Comparison of ENCODE assay signal across 1 cellular context in the genomic region with DNA sequence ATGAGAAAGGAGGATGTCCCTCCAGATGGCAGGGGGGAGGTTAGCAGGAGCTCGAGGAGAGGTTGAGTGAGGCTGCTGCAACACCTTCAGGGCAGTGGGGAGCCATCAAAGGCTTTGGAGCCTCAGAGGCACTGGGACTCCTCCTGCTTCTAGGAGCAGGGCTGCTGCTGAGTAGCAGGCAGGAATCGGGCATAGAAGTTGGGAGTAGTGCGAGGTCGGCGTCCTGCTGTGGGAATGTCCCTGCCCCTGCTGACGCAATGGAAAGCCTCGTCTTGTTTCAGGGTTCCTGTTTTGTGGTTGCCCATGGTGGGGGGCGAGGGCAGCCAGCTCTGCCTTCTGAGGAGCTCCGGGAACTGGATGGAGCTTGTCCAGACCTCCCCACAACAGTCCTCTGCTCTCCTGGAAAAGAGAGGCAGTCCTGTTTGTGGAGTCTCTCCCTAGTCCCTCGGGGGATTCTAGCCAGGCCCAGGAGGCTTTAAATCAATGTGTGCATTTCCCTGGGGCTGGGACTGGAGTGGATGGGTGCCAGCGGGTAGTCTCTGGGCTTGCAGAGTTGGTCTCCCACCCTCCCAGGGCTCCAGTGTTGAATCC.
TF ChIP-seq lines count a peak whose summit lies in the region.

No MANE protein-coding gene starts in this region.

TF ChIP-seq in WTC11, 78 proteins besides CTCF, POLR2A, EP300 and RAD21 (continued from another document):
- TF ChIP-seq, protein P1, sequence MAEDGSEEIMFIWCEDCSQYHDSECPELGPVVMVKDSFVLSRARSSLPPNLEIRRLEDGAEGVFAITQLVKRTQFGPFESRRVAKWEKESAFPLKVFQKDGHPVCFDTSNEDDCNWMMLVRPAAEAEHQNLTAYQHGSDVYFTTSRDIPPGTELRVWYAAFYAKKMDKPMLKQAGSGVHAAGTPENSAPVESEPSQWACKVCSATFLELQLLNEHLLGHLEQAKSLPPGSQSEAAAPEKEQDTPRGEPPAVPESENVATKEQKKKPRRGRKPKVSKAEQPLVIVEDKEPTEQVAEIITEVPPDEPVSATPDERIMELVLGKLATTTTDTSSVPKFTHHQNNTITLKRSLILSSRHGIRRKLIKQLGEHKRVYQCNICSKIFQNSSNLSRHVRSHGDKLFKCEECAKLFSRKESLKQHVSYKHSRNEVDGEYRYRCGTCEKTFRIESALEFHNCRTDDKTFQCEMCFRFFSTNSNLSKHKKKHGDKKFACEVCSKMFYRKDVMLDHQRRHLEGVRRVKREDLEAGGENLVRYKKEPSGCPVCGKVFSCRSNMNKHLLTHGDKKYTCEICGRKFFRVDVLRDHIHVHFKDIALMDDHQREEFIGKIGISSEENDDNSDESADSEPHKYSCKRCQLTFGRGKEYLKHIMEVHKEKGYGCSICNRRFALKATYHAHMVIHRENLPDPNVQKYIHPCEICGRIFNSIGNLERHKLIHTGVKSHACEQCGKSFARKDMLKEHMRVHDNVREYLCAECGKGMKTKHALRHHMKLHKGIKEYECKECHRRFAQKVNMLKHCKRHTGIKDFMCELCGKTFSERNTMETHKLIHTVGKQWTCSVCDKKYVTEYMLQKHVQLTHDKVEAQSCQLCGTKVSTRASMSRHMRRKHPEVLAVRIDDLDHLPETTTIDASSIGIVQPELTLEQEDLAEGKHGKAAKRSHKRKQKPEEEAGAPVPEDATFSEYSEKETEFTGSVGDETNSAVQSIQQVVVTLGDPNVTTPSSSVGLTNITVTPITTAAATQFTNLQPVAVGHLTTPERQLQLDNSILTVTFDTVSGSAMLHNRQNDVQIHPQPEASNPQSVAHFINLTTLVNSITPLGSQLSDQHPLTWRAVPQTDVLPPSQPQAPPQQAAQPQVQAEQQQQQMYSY (CRISPR knock-in tag; IDR thresholded peaks at IDR 0.05) = no peak
- no peak for TF ChIP-seq PRRX2 (CRISPR knock-in tag; IDR thresholded peaks at IDR 0.05)
- TF ChIP-seq ATF1 (CRISPR knock-in tag; IDR thresholded peaks at IDR 0.05) = no peak
- TF ChIP-seq, protein P2, sequence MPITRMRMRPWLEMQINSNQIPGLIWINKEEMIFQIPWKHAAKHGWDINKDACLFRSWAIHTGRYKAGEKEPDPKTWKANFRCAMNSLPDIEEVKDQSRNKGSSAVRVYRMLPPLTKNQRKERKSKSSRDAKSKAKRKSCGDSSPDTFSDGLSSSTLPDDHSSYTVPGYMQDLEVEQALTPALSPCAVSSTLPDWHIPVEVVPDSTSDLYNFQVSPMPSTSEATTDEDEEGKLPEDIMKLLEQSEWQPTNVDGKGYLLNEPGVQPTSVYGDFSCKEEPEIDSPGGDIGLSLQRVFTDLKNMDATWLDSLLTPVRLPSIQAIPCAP (CRISPR knock-in tag; IDR thresholded peaks at IDR 0.05) = no peak
- no peak for TF ChIP-seq GABPB1 (CRISPR knock-in tag; IDR thresholded peaks at IDR 0.05)
- TF ChIP-seq CBFB (CRISPR knock-in tag; IDR thresholded peaks at IDR 0.05; ENCODE audit: low read depth) = no peak
- TF ChIP-seq NR3C1 (CRISPR knock-in tag; conservative IDR thresholded peaks at IDR 0.05; ENCODE audit: low read depth) = no peak
- no peak for TF ChIP-seq TEAD4 (CRISPR knock-in tag; IDR thresholded peaks at IDR 0.05)
